Comparison of ENCODE assay signal across 8 cellular contexts in genomic region chr18:37902344-37902743, GRCh38.
"Had no signal": no experiment of that assay in that cellular context is flagged by ENCODE, and none has a peak within 500 bp of the region (broad histone marks: within the 10 kb centered on the region; RNA-seq: fewer than 3 reads in every experiment).

No MANE protein-coding gene starts in this region.

- H3K9ac ChIP-seq: KMS-11 had no signal

- H3K4me3 ChIP-seq: GM23338 had no signal

- DNase-seq: H9, HCEC 1CT, KBM-7 had no signal

- H3K9me3 Mint-ChIP-seq: GM23338, H9 had no signal

- H3K27ac ChIP-seq: KMS-11 had no signal

- H3K4me2 ChIP-seq: GM23338, KMS-11 had no signal

- H3K27ac Mint-ChIP-seq: GM23338, H9 had no signal

- ATAC-seq: GM23338 had no signal

- H2AFZ ChIP-seq: GM23338 had no signal

- FAIRE-seq: H1, H54, HTR-8/SVneo had no signal
